Comparison of ENCODE assay signal across 8 cellular contexts in the genomic region with DNA sequence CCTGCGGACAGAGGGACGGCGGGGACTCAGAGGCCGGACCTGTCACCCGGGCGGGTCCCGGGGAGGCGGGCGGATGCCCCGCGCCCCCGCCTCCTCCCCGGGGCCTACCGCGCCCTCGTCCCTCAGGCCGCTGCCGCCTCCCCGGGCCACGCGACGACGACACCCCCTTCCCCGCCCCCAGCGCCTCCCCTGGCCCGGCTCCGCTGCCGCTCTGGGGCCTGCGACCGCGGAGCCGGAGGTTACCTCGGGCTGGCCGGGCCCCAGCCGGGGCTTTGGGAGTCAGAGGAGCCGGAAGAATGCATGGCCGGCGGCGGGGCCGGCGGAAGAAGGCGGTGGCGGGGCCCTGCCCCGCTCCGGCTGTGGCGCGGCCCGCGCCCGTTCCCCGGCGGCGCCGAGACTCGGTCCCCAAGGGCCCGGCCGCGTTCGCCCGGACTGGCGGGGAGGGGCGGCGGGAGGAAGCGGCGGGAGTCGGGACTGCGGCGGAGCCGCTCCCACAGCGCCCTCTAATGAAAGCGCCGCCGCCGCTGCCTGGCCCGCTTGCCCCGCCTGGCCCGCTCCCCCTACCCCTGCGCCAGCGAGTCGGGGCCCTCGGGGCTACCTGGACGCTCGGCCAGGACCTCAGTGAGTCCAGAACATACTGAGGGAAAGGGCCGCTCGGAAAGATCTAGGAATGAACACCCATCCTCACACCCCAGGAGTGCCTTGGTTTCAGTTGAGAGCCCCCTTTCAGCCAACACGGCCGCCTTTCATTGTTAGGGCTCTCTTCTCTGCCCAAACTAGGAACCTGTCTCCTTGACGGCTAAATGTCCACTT. TPM values are rescaled to one million over a fixed set of nuclear protein-coding genes. Genes with fewer than 3 reads are reported as not detected.
DNase-seq lines count a peak whose midpoint lies in the region; ATAC-seq and TF ChIP-seq lines count a peak whose summit lies in the region.

A gene with protein sequence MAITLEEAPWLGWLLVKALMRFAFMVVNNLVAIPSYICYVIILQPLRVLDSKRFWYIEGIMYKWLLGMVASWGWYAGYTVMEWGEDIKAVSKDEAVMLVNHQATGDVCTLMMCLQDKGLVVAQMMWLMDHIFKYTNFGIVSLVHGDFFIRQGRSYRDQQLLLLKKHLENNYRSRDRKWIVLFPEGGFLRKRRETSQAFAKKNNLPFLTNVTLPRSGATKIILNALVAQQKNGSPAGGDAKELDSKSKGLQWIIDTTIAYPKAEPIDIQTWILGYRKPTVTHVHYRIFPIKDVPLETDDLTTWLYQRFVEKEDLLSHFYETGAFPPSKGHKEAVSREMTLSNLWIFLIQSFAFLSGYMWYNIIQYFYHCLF (minus strand): TSS at position 434 of the 813 bp plus-strand sequence. CDS start 1,467 bp downstream, outside the sequence.

- peak within 1 kb of the TSS; percentile 84 to 92 for H3K27ac ChIP-seq in liver (ENCODE audit: low read depth in 1 of 2, low read length in 2 of 2)

- peak; percentile 56 to 67 for TF ChIP-seq RAD21 in liver (IDR thresholded peaks at IDR 0.05)

- no peaks in the 10 kb centered on the region for H3K27me3 ChIP-seq in liver (ENCODE audit: control insufficient read depth in 4 of 4, insufficient read depth in 4 of 4, low read length in 3 of 4)

- H3K9me3 ChIP-seq in liver (ENCODE audit: control insufficient read depth in 4 of 4, low read length in 3 of 4): no peaks in the 10 kb centered on the region

- peak; percentile 92 for DNase-seq in AG08396 (ENCODE audit: low spot score)
- peak; percentile 77 for DNase-seq in NCI-H460 (ENCODE audit: extremely low read depth, low read depth)
- peak; percentile 42 to 50 for DNase-seq in activated CD4-positive, alpha-beta T cell treated with anti-CD3 and anti-CD28 coated beads, Interleukin-2, amount 50 U/mL, for 24 hours (ENCODE audit: low read depth in 1 of 2, low spot score in 1 of 2)
- DNase-seq in dermis blood vessel endothelial cell: peak; percentile 76
- DNase-seq in stimulated activated CD4-positive, alpha-beta T cell treated with anti-CD3 and anti-CD28 coated beads, Interleukin-4, amount 100 ng/mL, for 4 hours: peak; percentile 61 to 74

- H3K4me1 ChIP-seq in liver (ENCODE audit: control insufficient read depth in 4 of 4, insufficient read depth in 4 of 4, low read length in 3 of 4): peaks cover 6 to 19% (median 13%) of the 10 kb centered on the region in 4 donors

- peak within 1 kb of the TSS; percentile 74 to 86 for H3K9ac ChIP-seq in liver (ENCODE audit: low read depth in 1 of 2, low read length in 2 of 2)

- ATAC-seq in GM18861 (IDR thresholded peaks at IDR 0.05; ENCODE audit: unreplicated experiment) (peak; percentile 44), HG03103 (IDR thresholded peaks at IDR 0.05; ENCODE audit: low read depth, unreplicated experiment) (peak; percentile 55)

- H3K36me3 ChIP-seq in liver (ENCODE audit: control insufficient read depth in 4 of 4, insufficient read depth in 3 of 4, low read depth in 1 of 4, low read length in 3 of 4): peaks cover 0 to 6% (median 0%) of the 10 kb centered on the region in 4 donors

- H3K4me3 ChIP-seq in liver (ENCODE audit: low read depth in 1 of 3, low read length in 3 of 3): peak within 1 kb of the TSS; percentile 73 to 98 (median 91)

- peak; percentile 44 for TF ChIP-seq CTCF in liver (IDR thresholded peaks at IDR 0.05; ENCODE audit: low read depth, low read length, missing input control)

- under 1% methylated on average over 88 of the region's 88 CpGs for WGBS in liver

TF ChIP-seq in liver, 16 proteins besides CTCF, POLR2A, EP300 and RAD21:
- TF ChIP-seq TAF1 (conservative IDR thresholded peaks at IDR 0.05): peak; percentile 46
- no peak for TF ChIP-seq HNF4A (conservative IDR thresholded peaks at IDR 0.05)

RNA-seq across cellular contexts. Expression of the gene that starts here (rescaled TPM):
- 70.8 and 71.8 TPM in 2 replicates for total RNA-seq in NCI-H460 (2014; rRNA removed; shearing (Covaris generic))
- polyA plus RNA-seq in NCI-H460 (2014; cell fraction: nucleus; rRNA removed): 69.3 and 85.9 TPM in 2 replicates
- total RNA-seq in dermis blood vessel endothelial cell: 65.4 and 76.6 TPM in 2 replicates
- 10 to 100 TPM; 48.7 to 53.8 TPM for total RNA-seq in liver
- 10 to 100 TPM; 11.6 to 15.7 TPM for polyA plus RNA-seq in liver

Comparison
In these comparisons a context has a peak if more than half of its experiments do, and no peak if none do; other contexts are left out.
1. Peak in every context shown above with its lines: DNase-seq, ATAC-seq, H3K4me3 ChIP-seq and H3K27ac ChIP-seq.